ENCODE assay signal across 9 cellular contexts in the genomic region with DNA sequence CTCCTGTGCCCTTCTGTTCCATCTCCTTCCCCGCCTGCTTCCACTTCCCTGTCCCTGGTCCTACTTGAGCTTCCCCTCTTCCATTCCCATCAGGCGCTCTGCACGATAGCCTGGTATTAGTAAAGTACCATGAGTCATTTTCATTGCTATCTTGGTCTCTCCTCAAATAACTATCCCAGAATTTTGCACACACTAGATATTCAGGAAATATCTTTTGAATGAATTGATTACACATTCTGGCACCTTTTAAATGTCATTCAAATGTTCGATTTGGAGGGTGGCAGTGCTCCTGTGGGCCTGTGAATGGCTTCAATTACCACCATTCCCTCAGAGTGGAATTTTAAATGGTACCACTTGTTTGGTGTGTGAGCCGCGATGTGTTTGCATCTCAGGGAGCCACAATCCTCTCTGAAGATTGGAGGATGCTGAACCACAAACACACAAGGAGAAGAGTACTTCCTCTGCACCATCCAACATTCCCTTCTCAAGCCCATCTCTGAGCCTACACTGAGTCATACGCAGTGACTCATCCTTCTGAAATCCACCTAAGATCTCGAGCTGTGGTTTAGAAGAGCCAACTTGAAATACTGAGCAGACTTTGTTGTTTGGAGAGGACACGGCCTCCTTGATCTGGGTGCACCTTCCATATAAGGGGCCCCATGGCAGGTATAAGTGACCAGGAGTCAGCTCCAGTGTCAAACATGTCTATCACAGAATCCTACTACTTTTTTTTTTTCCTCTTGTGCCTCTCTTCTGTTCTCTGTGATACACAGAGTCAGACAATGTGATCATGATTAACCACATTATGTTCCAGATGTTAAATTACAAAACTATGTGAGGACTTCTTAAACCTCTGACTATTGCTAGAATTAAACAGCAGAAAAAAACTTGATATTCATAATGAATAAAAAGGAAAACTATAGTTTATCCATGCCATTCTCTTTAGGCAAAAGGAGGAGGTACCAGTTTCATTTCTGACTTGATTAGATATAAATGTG.
DNase-seq lines count a peak whose midpoint lies in the region; ATAC-seq, FAIRE-seq and TF ChIP-seq lines count a peak whose summit lies in the region.
"Had no signal": no experiment of that assay in that cellular context is flagged by ENCODE, and none has a peak within 500 bp of the region (broad histone marks: within the 10 kb centered on the region; RNA-seq: fewer than 3 reads in every experiment).

No MANE protein-coding gene starts in this region.

- FAIRE-seq in keratinocyte (lab: Jason Lieb, UNC), result peak; percentile 99

- H3K27ac ChIP-seq in keratinocyte (ENCODE audit: control insufficient read depth, insufficient read depth, low read length), result peak overlapping the region; percentile 80
- H3K27ac ChIP-seq in aorta (ENCODE audit: low read depth in 1 of 2, low read length in 2 of 2), result no peak overlapping the region
- no peak overlapping the region for H3K27ac ChIP-seq in CD8-positive, alpha-beta T cell (ENCODE audit: low read depth, low read length)
- H3K27ac ChIP-seq: right lobe of liver had no signal

- peak overlapping the region; percentile 63 for H3K4me3 ChIP-seq in adipocyte (ENCODE audit: low read length)
- no peak overlapping the region for H3K4me3 ChIP-seq in keratinocyte (ENCODE audit: control insufficient read depth in 2 of 3, extremely low read depth in 1 of 3, insufficient read depth in 2 of 3, low read depth in 1 of 3, low read length in 3 of 3)
- no peak overlapping the region for H3K4me3 ChIP-seq in aorta (ENCODE audit: low read length in 2 of 2)
- no peak overlapping the region for H3K4me3 ChIP-seq in CD8-positive, alpha-beta T cell (ENCODE audit: low read depth, low read length)
- H3K4me3 ChIP-seq: right lobe of liver had no signal

- H3K4me2 ChIP-seq in keratinocyte (ENCODE audit: control insufficient read depth, extremely low read depth, insufficient read depth, low read depth, low read length), result peak overlapping the region; percentile 81

- intact Hi-C loops in aorta (cut with DNase I), result no loop called here
- intact Hi-C loops in activated T-helper 2 cell treated with anti-CD3 and anti-CD28 coated beads, Interferon-gamma antibody, Interleukin-2, Interleukin-4, amounts not matched to agents 10 μg/mL and 5 μg/mL and 100 μg/mL, durations not matched to agents 14 hours and 24 hours and 36 hours (cut with micrococcal nuclease), result no loop called here
- intact Hi-C loops in CD8-positive, alpha-beta T cell (cut with DNase I, micrococcal nuclease), result no loop called here

- peak overlapping the region; percentile 60 for H2AFZ ChIP-seq in keratinocyte (ENCODE audit: control insufficient read depth, low read length)

- CTCF ChIA-PET in CD8-positive, alpha-beta T cell (lab: Charles Lee), result no interaction called here

- H3K9me1 ChIP-seq in keratinocyte (ENCODE audit: control insufficient read depth, extremely low read depth, insufficient read depth, low read length), result no peaks in the 10 kb centered on the region

- H3K27me3 Mint-ChIP-seq in activated naive CD8-positive, alpha-beta T cell treated with anti-CD3 and anti-CD28 coated beads, Interleukin-2, amount 50 U/mL, for 24 hours, result peaks cover 2% of the 10 kb centered on the region
- no peaks in the 10 kb centered on the region for H3K27me3 Mint-ChIP-seq in activated naive CD8-positive, alpha-beta T cell treated with anti-CD3 and anti-CD28 coated beads for 36 hours
- no peaks in the 10 kb centered on the region for H3K27me3 Mint-ChIP-seq in activated T-helper 2 cell treated with anti-CD3 and anti-CD28 coated beads, Interferon-gamma antibody, Interleukin-2, Interleukin-4, amounts not matched to agents 10 μg/mL and 5 μg/mL and 100 μg/mL, durations not matched to agents 14 hours and 24 hours and 36 hours (ENCODE audit: low read depth)
- no peaks in the 10 kb centered on the region for H3K27me3 Mint-ChIP-seq in CD8-positive, alpha-beta T cell (ENCODE audit: low read depth)

- dilution Hi-C loops in keratinocyte (cut with MboI; ENCODE audit: extremely low pct_ligation_motif_present, low sequenced_read_pairs), result no loop called here

- H3K4me1 ChIP-seq in adipocyte (ENCODE audit: control insufficient read depth, insufficient read depth, low read length) (peaks cover 38% of the 10 kb centered on the region), keratinocyte (ENCODE audit: control insufficient read depth, extremely low read depth, insufficient read depth, low read length) (peaks cover 37% of the 10 kb centered on the region), aorta (ENCODE audit: control insufficient read depth in 1 of 2, insufficient read depth in 2 of 2, low read length in 2 of 2) (no peaks in the 10 kb centered on the region)
- H3K4me1 ChIP-seq in CD8-positive, alpha-beta T cell (ENCODE audit: insufficient read depth, low read length), result no peaks in the 10 kb centered on the region
- H3K4me1 ChIP-seq: right lobe of liver had no signal

- H3K36me3 Mint-ChIP-seq in activated naive CD8-positive, alpha-beta T cell treated with anti-CD3 and anti-CD28 coated beads, Interleukin-2, amount 50 U/mL, for 24 hours (ENCODE audit: low read depth), result no peaks in the 10 kb centered on the region
- H3K36me3 Mint-ChIP-seq in activated naive CD8-positive, alpha-beta T cell treated with anti-CD3 and anti-CD28 coated beads for 36 hours, result no peaks in the 10 kb centered on the region
- H3K36me3 Mint-ChIP-seq in activated T-helper 2 cell treated with anti-CD3 and anti-CD28 coated beads, Interferon-gamma antibody, Interleukin-2, Interleukin-4, amounts not matched to agents 10 μg/mL and 5 μg/mL and 100 μg/mL, durations not matched to agents 14 hours and 24 hours and 36 hours (ENCODE audit: low read depth), result no peaks in the 10 kb centered on the region
- H3K36me3 Mint-ChIP-seq in CD8-positive, alpha-beta T cell, result no peaks in the 10 kb centered on the region

- H3K9ac ChIP-seq in adipocyte (ENCODE audit: low read length) (peak overlapping the region; percentile 75), keratinocyte (ENCODE audit: control insufficient read depth, extremely low read depth, insufficient read depth, low read length) (peak overlapping the region; percentile 39)

- no peak for DNase-seq in activated naive CD8-positive, alpha-beta T cell treated with anti-CD3 and anti-CD28 coated beads, Interleukin-2, amount 50 U/mL, for 24 hours
- no peak for DNase-seq in activated naive CD8-positive, alpha-beta T cell treated with anti-CD3 and anti-CD28 coated beads for 36 hours
- DNase-seq in adipocyte (ENCODE audit: low read depth) (peak; percentile 94), keratinocyte (ENCODE audit: low read depth, low spot score) (peak; percentile 93), aorta (no peak)
- DNase-seq in activated T-helper 2 cell treated with anti-CD3 and anti-CD28 coated beads, Interferon-gamma antibody, Interleukin-2, Interleukin-4, amounts not matched to agents 10 μg/mL and 5 μg/mL and 100 μg/mL, durations not matched to agents 14 hours and 24 hours and 36 hours (ENCODE audit: low spot score), result no peak
- no peak for DNase-seq in CD8-positive, alpha-beta T cell
- DNase-seq: right lobe of liver had no signal

- WGBS in aorta, 2 donors, result 68 to 69% methylated on average over 9 of the region's 9 CpGs

- H3K27me3 ChIP-seq in adipocyte (replicated peaks; ENCODE audit: control insufficient read depth, insufficient read depth, low read length) (no peaks in the 10 kb centered on the region), keratinocyte (ENCODE audit: control insufficient read depth, extremely low read depth, insufficient read depth, low read length) (no peaks in the 10 kb centered on the region), aorta (ENCODE audit: control insufficient read depth in 1 of 2, insufficient read depth in 2 of 2, low read length in 1 of 2) (no peaks in the 10 kb centered on the region)
- H3K27me3 ChIP-seq in CD8-positive, alpha-beta T cell (ENCODE audit: insufficient read depth, low read length), result no peaks in the 10 kb centered on the region
- H3K27me3 ChIP-seq: right lobe of liver had no signal

- TF ChIP-seq CTCF in keratinocyte (optimal IDR thresholded peaks at IDR 0.05 in 1 of 3, IDR thresholded peaks at IDR 0.05 in 1 of 3, conservative IDR thresholded peaks at IDR 0.05 in 1 of 3; ENCODE audit: extremely low read depth in 1 of 3, insufficient read depth in 2 of 3, low read length in 3 of 3), result no peak
- no peak for TF ChIP-seq CTCF in CD8-positive, alpha-beta T cell (IDR thresholded peaks at IDR 0.05)

- POLR2A ChIA-PET in CD8-positive, alpha-beta T cell (lab: Charles Lee), result no interaction called here

- no peak overlapping the region for H3K4me3 Mint-ChIP-seq in activated naive CD8-positive, alpha-beta T cell treated with anti-CD3 and anti-CD28 coated beads, Interleukin-2, amount 50 U/mL, for 24 hours
- no peak overlapping the region for H3K4me3 Mint-ChIP-seq in activated naive CD8-positive, alpha-beta T cell treated with anti-CD3 and anti-CD28 coated beads for 36 hours
- no peak overlapping the region for H3K4me3 Mint-ChIP-seq in activated T-helper 2 cell treated with anti-CD3 and anti-CD28 coated beads, Interferon-gamma antibody, Interleukin-2, Interleukin-4, amounts not matched to agents 10 μg/mL and 5 μg/mL and 100 μg/mL, durations not matched to agents 14 hours and 24 hours and 36 hours (ENCODE audit: low read depth)
- H3K4me3 Mint-ChIP-seq in CD8-positive, alpha-beta T cell, result no peak overlapping the region

- peaks cover 4% of the 10 kb centered on the region for H3K9me3 Mint-ChIP-seq in activated naive CD8-positive, alpha-beta T cell treated with anti-CD3 and anti-CD28 coated beads, Interleukin-2, amount 50 U/mL, for 24 hours
- H3K9me3 Mint-ChIP-seq in activated naive CD8-positive, alpha-beta T cell treated with anti-CD3 and anti-CD28 coated beads for 36 hours, result no peaks in the 10 kb centered on the region
- H3K9me3 Mint-ChIP-seq in activated T-helper 2 cell treated with anti-CD3 and anti-CD28 coated beads, Interferon-gamma antibody, Interleukin-2, Interleukin-4, amounts not matched to agents 10 μg/mL and 5 μg/mL and 100 μg/mL, durations not matched to agents 14 hours and 24 hours and 36 hours, result no peaks in the 10 kb centered on the region
- peaks cover 4% of the 10 kb centered on the region for H3K9me3 Mint-ChIP-seq in CD8-positive, alpha-beta T cell

- H3K9me3 ChIP-seq in adipocyte (ENCODE audit: control insufficient read depth, low read length), result no peaks in the 10 kb centered on the region
- no peaks in the 10 kb centered on the region for H3K9me3 ChIP-seq in keratinocyte (ENCODE audit: control insufficient read depth, low read depth, low read length)
- H3K9me3 ChIP-seq in aorta (ENCODE audit: control insufficient read depth, low read length), result no peaks in the 10 kb centered on the region
- no peaks in the 10 kb centered on the region for H3K9me3 ChIP-seq in CD8-positive, alpha-beta T cell (ENCODE audit: low read length)
- H3K9me3 ChIP-seq: right lobe of liver had no signal

- H3K36me3 ChIP-seq in adipocyte (ENCODE audit: control insufficient read depth, insufficient read depth, low read length, severe bottlenecking), result no peaks in the 10 kb centered on the region
- no peaks in the 10 kb centered on the region for H3K36me3 ChIP-seq in keratinocyte (ENCODE audit: control insufficient read depth in 2 of 2, extremely low read depth in 1 of 2, insufficient read depth in 2 of 2, low read length in 2 of 2)
- no peaks in the 10 kb centered on the region for H3K36me3 ChIP-seq in aorta (ENCODE audit: control insufficient read depth in 1 of 2, insufficient read depth in 2 of 2, low read length in 1 of 2)
- no peaks in the 10 kb centered on the region for H3K36me3 ChIP-seq in CD8-positive, alpha-beta T cell (ENCODE audit: insufficient read depth, low read length)
- H3K36me3 ChIP-seq: right lobe of liver had no signal

- H4K20me1 ChIP-seq in keratinocyte (ENCODE audit: control insufficient read depth, extremely low read depth, insufficient read depth, low read length), result no peaks in the 10 kb centered on the region

- peak; percentile 71 for ATAC-seq in activated naive CD8-positive, alpha-beta T cell treated with anti-CD3 and anti-CD28 coated beads, Interleukin-2, amount 50 U/mL, for 24 hours
- peak; percentile 87 for ATAC-seq in aorta (ENCODE audit: low FRiP score)
- no peak for ATAC-seq in HG03565 (IDR thresholded peaks at IDR 0.05; ENCODE audit: unreplicated experiment)
- no peak for ATAC-seq in CD8-positive, alpha-beta T cell

- no peaks in the 10 kb centered on the region for H3K4me1 Mint-ChIP-seq in activated naive CD8-positive, alpha-beta T cell treated with anti-CD3 and anti-CD28 coated beads, Interleukin-2, amount 50 U/mL, for 24 hours
- H3K4me1 Mint-ChIP-seq in activated naive CD8-positive, alpha-beta T cell treated with anti-CD3 and anti-CD28 coated beads for 36 hours, result no peaks in the 10 kb centered on the region
- H3K4me1 Mint-ChIP-seq in activated T-helper 2 cell treated with anti-CD3 and anti-CD28 coated beads, Interferon-gamma antibody, Interleukin-2, Interleukin-4, amounts not matched to agents 10 μg/mL and 5 μg/mL and 100 μg/mL, durations not matched to agents 14 hours and 24 hours and 36 hours (ENCODE audit: low read depth), result no peaks in the 10 kb centered on the region
- H3K4me1 Mint-ChIP-seq in CD8-positive, alpha-beta T cell (ENCODE audit: low read depth), result no peaks in the 10 kb centered on the region

- H3K27ac Mint-ChIP-seq in activated naive CD8-positive, alpha-beta T cell treated with anti-CD3 and anti-CD28 coated beads, Interleukin-2, amount 50 U/mL, for 24 hours, result no peak overlapping the region
- no peak overlapping the region for H3K27ac Mint-ChIP-seq in activated naive CD8-positive, alpha-beta T cell treated with anti-CD3 and anti-CD28 coated beads for 36 hours
- no peak overlapping the region for H3K27ac Mint-ChIP-seq in activated T-helper 2 cell treated with anti-CD3 and anti-CD28 coated beads, Interferon-gamma antibody, Interleukin-2, Interleukin-4, amounts not matched to agents 10 μg/mL and 5 μg/mL and 100 μg/mL, durations not matched to agents 14 hours and 24 hours and 36 hours
- H3K27ac Mint-ChIP-seq in CD8-positive, alpha-beta T cell, result no peak overlapping the region

- no peaks in the 10 kb centered on the region for H3K79me2 ChIP-seq in keratinocyte (ENCODE audit: control insufficient read depth, insufficient read depth, low read length)

Comparison
In these comparisons a context has a peak if more than half of its experiments do, and no peak if none do; other contexts are left out.
1. ATAC-seq: peak in activated naive CD8-positive, alpha-beta T cell treated with anti-CD3 and anti-CD28 coated beads, Interleukin-2, amount 50 U/mL, for 24 hours (single experiment) and aorta (single experiment); none in HG03565 (single experiment) and CD8-positive, alpha-beta T cell (single experiment).
2. DNase-seq: peak in adipocyte (single experiment) and keratinocyte (single experiment); none in activated naive CD8-positive, alpha-beta T cell treated with anti-CD3 and anti-CD28 coated beads, Interleukin-2, amount 50 U/mL, for 24 hours (single experiment), activated naive CD8-positive, alpha-beta T cell treated with anti-CD3 and anti-CD28 coated beads for 36 hours (single experiment), aorta (0 of 2), activated T-helper 2 cell treated with anti-CD3 and anti-CD28 coated beads, Interferon-gamma antibody, Interleukin-2, Interleukin-4, amounts not matched to agents 10 μg/mL and 5 μg/mL and 100 μg/mL, durations not matched to agents 14 hours and 24 hours and 36 hours (single experiment) and CD8-positive, alpha-beta T cell (0 of 7).